Comparison of ENCODE assay signal across 20 cellular contexts in genomic region chr1:174352883-174353608, GRCh38.
DNase-seq lines count a peak whose midpoint lies in the region; ATAC-seq, FAIRE-seq and TF ChIP-seq lines count a peak whose summit lies in the region.
"Had no signal": no experiment of that assay in that cellular context is flagged by ENCODE, and none has a peak within 500 bp of the region (broad histone marks: within the 10 kb centered on the region; RNA-seq: fewer than 3 reads in every experiment).

No MANE protein-coding gene starts in this region.

- in situ Hi-C loops in K562 (cut with MboI) = no loop called here

- no peak overlapping the region for H3K4me2 ChIP-seq in K562 (ENCODE audit: insufficient read depth, low read length)

- peak in 1 of 3 donors; percentile 7 for ATAC-seq in natural killer cell
- ATAC-seq in natural killer cell treated with Interleukin-12 subunit alpha and Interleukin-12 subunit beta and Interleukin-15 and Interleukin-18, amount 100 ng/mL, for 72 hours = no peak
- peak; percentile 25; the same call in 2 of the 3 replicates for ATAC-seq in K562
- ATAC-seq in stimulated activated naive B cell treated with anti-CD40 and anti-IgM and Interleukin-4, amounts not matched to agents 10 μg/mL and 1 μg/mL and 100 μg/mL, for 72 hours (replicated peaks) = no peak
- no peak for ATAC-seq in HG03457 (IDR thresholded peaks at IDR 0.05; ENCODE audit: unreplicated experiment)

- BruUV-seq in K562 (replicated peaks; lab: Mats Ljungman, UMichigan) = no TSS peak

- H3K4me3 ChIP-seq in K562 (no peak overlapping the region), left ventricle myocardium inferior (no peak overlapping the region), MG63 (no peak overlapping the region)
- H3K4me3 ChIP-seq: SK-N-MC had no signal

- CTCF ChIA-PET in K562 (lab: Yijun Ruan, JAX; ENCODE audit: low intra/inter-chr PET ratio) = no interaction called here

- H3K27ac ChIP-seq in K562 (ENCODE audit: extremely low read depth, low read depth, low read length) = no peak overlapping the region
- peak overlapping the region; percentile 33 for H3K27ac ChIP-seq in left ventricle myocardium inferior (replicated peaks)
- H3K27ac ChIP-seq: SK-N-MC had no signal

- TF ChIP-seq CTCF in natural killer cell (IDR thresholded peaks at IDR 0.05) = no peak
- no peak for TF ChIP-seq CTCF in K562 (IDR thresholded peaks at IDR 0.05 in 2 of 3, conservative IDR thresholded peaks at IDR 0.05 in 1 of 3; ENCODE audit: insufficient read depth in 2 of 3, low read depth in 1 of 3, low read length in 3 of 3)
- TF ChIP-seq CTCF in left ventricle myocardium inferior (IDR thresholded peaks at IDR 0.05; ENCODE audit: borderline replicate concordance) = no peak

- no peaks in the 10 kb centered on the region for H3K36me3 Mint-ChIP-seq in natural killer cell
- H3K36me3 Mint-ChIP-seq in natural killer cell treated with Interleukin-12 subunit alpha and Interleukin-12 subunit beta and Interleukin-15 and Interleukin-18, amount 100 ng/mL, for 72 hours = peaks cover 14% of the 10 kb centered on the region
- H3K36me3 Mint-ChIP-seq in stimulated activated naive B cell treated with anti-CD40 and anti-IgM and Interleukin-4, amounts not matched to agents 10 μg/mL and 1 μg/mL and 100 μg/mL, for 72 hours = peaks cover 21 to 30% of the 10 kb centered on the region in 2 donors

- H3K9me3 Mint-ChIP-seq in natural killer cell = peaks cover 0 to under 1% of the 10 kb centered on the region in 2 donors
- H3K9me3 Mint-ChIP-seq in natural killer cell treated with Interleukin-12 subunit alpha and Interleukin-12 subunit beta and Interleukin-15 and Interleukin-18, amount 100 ng/mL, for 72 hours = no peaks in the 10 kb centered on the region
- peaks cover 0 to under 1% of the 10 kb centered on the region in 2 donors for H3K9me3 Mint-ChIP-seq in stimulated activated naive B cell treated with anti-CD40 and anti-IgM and Interleukin-4, amounts not matched to agents 10 μg/mL and 1 μg/mL and 100 μg/mL, for 72 hours

- no peaks in the 10 kb centered on the region for H3K9me1 ChIP-seq in K562 (ENCODE audit: control insufficient read depth, insufficient read depth, low read length)

- no peak for FAIRE-seq in K562 (lab: Jason Lieb, UNC)
- FAIRE-seq: D721Med, H54 had no signal

- TF ChIP-seq POLR2A in K562 (conservative IDR thresholded peaks at IDR 0.05) = no peak

- POLR2A ChIA-PET in K562 (lab: Yijun Ruan, JAX) = no interaction called here

- H3K4me1 Mint-ChIP-seq in natural killer cell = peaks cover 28 to 34% of the 10 kb centered on the region in 2 donors
- H3K4me1 Mint-ChIP-seq in natural killer cell treated with Interleukin-12 subunit alpha and Interleukin-12 subunit beta and Interleukin-15 and Interleukin-18, amount 100 ng/mL, for 72 hours (ENCODE audit: low read depth in 2 of 2) = peaks cover 18 to 21% of the 10 kb centered on the region in 2 donors
- H3K4me1 Mint-ChIP-seq in stimulated activated naive B cell treated with anti-CD40 and anti-IgM and Interleukin-4, amounts not matched to agents 10 μg/mL and 1 μg/mL and 100 μg/mL, for 72 hours = peaks cover 13 to 31% of the 10 kb centered on the region in 2 donors

- H3K27me3 ChIP-seq in K562 (ENCODE audit: control insufficient read depth in 2 of 2, insufficient read depth in 2 of 2, low read length in 2 of 2) (no peaks in the 10 kb centered on the region), left ventricle myocardium inferior (ENCODE audit: low read depth) (no peaks in the 10 kb centered on the region), MG63 (no peaks in the 10 kb centered on the region)
- H3K27me3 ChIP-seq: BE2C had no signal

- DNase-seq in natural killer cell = no peak
- no peak for DNase-seq in natural killer cell treated with Interleukin-12 subunit alpha and Interleukin-12 subunit beta and Interleukin-15 and Interleukin-18, amount 100 ng/mL, for 72 hours (ENCODE audit: low spot score)
- no peak for DNase-seq in K562 (ENCODE audit: extremely low read depth in 1 of 4, low spot score in 3 of 4)
- no peak for DNase-seq in left ventricle myocardium inferior
- no peak for DNase-seq in stimulated activated naive B cell treated with anti-CD40 and anti-IgM and Interleukin-4, amounts not matched to agents 10 μg/mL and 1 μg/mL and 100 μg/mL, for 72 hours
- no peak for DNase-seq in MG63
- no peak for DNase-seq in globus pallidus (ENCODE audit: low spot score)
- DNase-seq: BE2C, DMS79, MM.1S, NCI-H1048, NCI-H1436 treated with DMSO at 0.1 percent for 48 hours, NCI-H2029 treated with DMSO at 0.1 percent for 48 hours, NCI-H526, OCI-M1, SW 1271 had no signal

- TF ChIP-seq EP300 in K562 (IDR thresholded peaks at IDR 0.05; ENCODE audit: low read length) = no peak

- H3K4me1 ChIP-seq in K562 (replicated peaks in 1 of 2; ENCODE audit: control insufficient read depth in 2 of 2, insufficient read depth in 2 of 2, low read length in 2 of 2) (no peaks in the 10 kb centered on the region), left ventricle myocardium inferior (peaks cover 46% of the 10 kb centered on the region)
- H3K4me1 ChIP-seq: BE2C had no signal

- no peak overlapping the region for H3K4me3 Mint-ChIP-seq in natural killer cell
- no peak overlapping the region for H3K4me3 Mint-ChIP-seq in natural killer cell treated with Interleukin-12 subunit alpha and Interleukin-12 subunit beta and Interleukin-15 and Interleukin-18, amount 100 ng/mL, for 72 hours
- H3K4me3 Mint-ChIP-seq in stimulated activated naive B cell treated with anti-CD40 and anti-IgM and Interleukin-4, amounts not matched to agents 10 μg/mL and 1 μg/mL and 100 μg/mL, for 72 hours = no peak overlapping the region

- H4K20me1 ChIP-seq in K562 (replicated peaks; ENCODE audit: control insufficient read depth, insufficient read depth, low read length) = no peaks in the 10 kb centered on the region

- no peak for TF ChIP-seq RAD21 in K562 (CRISPR knock-in tag; conservative IDR thresholded peaks at IDR 0.05 in 1 of 2, IDR thresholded peaks at IDR 0.05 in 1 of 2)

- no peaks in the 10 kb centered on the region for H3K27me3 Mint-ChIP-seq in natural killer cell (ENCODE audit: low read depth in 2 of 2)
- no peaks in the 10 kb centered on the region for H3K27me3 Mint-ChIP-seq in natural killer cell treated with Interleukin-12 subunit alpha and Interleukin-12 subunit beta and Interleukin-15 and Interleukin-18, amount 100 ng/mL, for 72 hours
- no peaks in the 10 kb centered on the region for H3K27me3 Mint-ChIP-seq in stimulated activated naive B cell treated with anti-CD40 and anti-IgM and Interleukin-4, amounts not matched to agents 10 μg/mL and 1 μg/mL and 100 μg/mL, for 72 hours

- H3K9me3 ChIP-seq in K562 (replicated peaks; ENCODE audit: control insufficient read depth, insufficient read depth, low read depth, low read length) = no peaks in the 10 kb centered on the region
- H3K9me3 ChIP-seq in left ventricle myocardium inferior (replicated peaks) = peaks cover 2% of the 10 kb centered on the region
- H3K9me3 ChIP-seq in MG63 = no peaks in the 10 kb centered on the region; the same call in 1 of the 2 replicates
- H3K9me3 ChIP-seq: BE2C had no signal

- H3K27ac Mint-ChIP-seq in natural killer cell = peak overlapping the region; percentile 30 to 43
- H3K27ac Mint-ChIP-seq in natural killer cell treated with Interleukin-12 subunit alpha and Interleukin-12 subunit beta and Interleukin-15 and Interleukin-18, amount 100 ng/mL, for 72 hours = no peak overlapping the region
- peak overlapping the region; percentile 49 for H3K27ac Mint-ChIP-seq in stimulated activated naive B cell treated with anti-CD40 and anti-IgM and Interleukin-4, amounts not matched to agents 10 μg/mL and 1 μg/mL and 100 μg/mL, for 72 hours

- no peaks in the 10 kb centered on the region for H3K79me2 ChIP-seq in K562 (ENCODE audit: control insufficient read depth, insufficient read depth, low read length)

- intact Hi-C loops in natural killer cell (cut with micrococcal nuclease) = no loop called here
- intact Hi-C loops in K562 (cut with micrococcal nuclease) = no loop called here
- intact Hi-C loops in left ventricle myocardium inferior (cut with micrococcal nuclease) = no loop called here

- whole genome bisulfite sequencing in K562 (ENCODE audit: insufficient coverage, low coverage, missing lambda C conversion rate) = 69% methylated on average over 3 of the region's 3 CpGs

- H3K36me3 ChIP-seq in K562 (ENCODE audit: control insufficient read depth, insufficient read depth, low read length) (no peaks in the 10 kb centered on the region), left ventricle myocardium inferior (no peaks in the 10 kb centered on the region), MG63 (no peaks in the 10 kb centered on the region)
- H3K36me3 ChIP-seq: BE2C had no signal

- H3K9ac ChIP-seq in K562 (ENCODE audit: insufficient read depth in 1 of 2, low read depth in 2 of 2, low read length in 2 of 2) = no peak overlapping the region

- H2AFZ ChIP-seq in K562 (ENCODE audit: low read depth, low read length) = no peak overlapping the region

TF ChIP-seq in K562, 482 proteins besides CTCF, POLR2A, EP300 and RAD21:
- TF ChIP-seq MYC (IDR thresholded peaks at IDR 0.05; ENCODE audit: low read depth, low read length) (no peak), MYC (CRISPR knock-in tag; IDR thresholded peaks at IDR 0.05; ENCODE audit: borderline replicate concordance, low read depth) (no peak), GTF2E2 (tag; IDR thresholded peaks at IDR 0.05) (no peak), ZBTB1 (CRISPR knock-in tag; IDR thresholded peaks at IDR 0.05; ENCODE audit: borderline replicate concordance, low read depth) (no peak), NR2C2 (CRISPR knock-in tag; IDR thresholded peaks at IDR 0.05) (no peak), NR2C2 (tag; IDR thresholded peaks at IDR 0.05) (no peak), ZNF584 (CRISPR knock-in tag; IDR thresholded peaks at IDR 0.05; ENCODE audit: low read depth) (no peak), ZNF57 (CRISPR knock-in tag; IDR thresholded peaks at IDR 0.05) (no peak), NR2C1 (IDR thresholded peaks at IDR 0.05) (no peak), NR2C1 (tag; IDR thresholded peaks at IDR 0.05) (no peak), POLR2AphosphoS2 (IDR thresholded peaks at IDR 0.05; ENCODE audit: low read length) (no peak), FIP1L1 (IDR thresholded peaks at IDR 0.05; ENCODE audit: low read depth, low read length, poor library complexity, severe bottlenecking) (no peak), ZSCAN32 (CRISPR knock-in tag; IDR thresholded peaks at IDR 0.05) (no peak)

Comparison
In these comparisons a context has a peak if more than half of its experiments do, and no peak if none do; other contexts are left out.
1. H3K27ac Mint-ChIP-seq: peak in natural killer cell (2 of 2) and stimulated activated naive B cell treated with anti-CD40 and anti-IgM and Interleukin-4, amounts not matched to agents 10 μg/mL and 1 μg/mL and 100 μg/mL, for 72 hours (single experiment); none in natural killer cell treated with Interleukin-12 subunit alpha and Interleukin-12 subunit beta and Interleukin-15 and Interleukin-18, amount 100 ng/mL, for 72 hours (0 of 2).